In the genomic region with DNA sequence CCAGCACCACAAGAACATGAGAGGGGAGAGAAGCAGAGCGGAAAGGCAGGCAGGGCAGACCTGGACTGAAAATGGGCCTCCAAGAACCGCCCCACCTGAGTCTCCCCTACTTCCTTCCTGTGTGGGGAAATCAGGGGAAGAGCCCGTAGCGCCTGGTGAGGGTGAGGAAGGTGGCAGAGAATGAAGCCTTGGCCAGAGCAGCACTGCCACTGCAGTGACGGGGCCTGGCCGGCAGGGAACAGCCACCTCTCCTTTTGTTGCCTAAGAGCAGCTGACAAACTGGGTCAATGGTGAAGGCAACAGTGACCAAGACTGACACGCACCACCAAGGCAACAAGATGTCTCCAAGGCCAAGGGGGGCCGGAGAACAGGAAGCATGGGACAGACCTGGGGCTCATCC, we compare ENCODE assay signal across 13 cellular contexts. TPM values are rescaled to one million over a fixed set of nuclear protein-coding genes. Genes with fewer than 3 reads are reported as not detected.
A peak's percentile ranks its signal among the peaks of the same experiment; 100 is the strongest.
DNase-seq lines count a peak whose midpoint lies in the region; ATAC-seq, FAIRE-seq and TF ChIP-seq lines count a peak whose summit lies in the region.
"Had no signal": no experiment of that assay in that cellular context is flagged by ENCODE, and none has a peak within 500 bp of the region (broad histone marks: within the 10 kb centered on the region; RNA-seq: fewer than 3 reads in every experiment).

No MANE protein-coding gene starts in this region.

- H3K36me3 ChIP-seq in H1 (ENCODE audit: control insufficient read depth in 2 of 4, insufficient read depth in 4 of 4, low read length in 3 of 4): no peaks in the 10 kb centered on the region
- H3K36me3 ChIP-seq: sigmoid colon had no signal

- H3K23me2 ChIP-seq in H1 (ENCODE audit: low read depth, low read length): no peaks in the 10 kb centered on the region

- no peaks in the 10 kb centered on the region for H3K9me3 Mint-ChIP-seq in stimulated activated memory B cell treated with anti-CD40 and anti-IgM and Interleukin-4, amounts not matched to agents 10 μg/mL and 1 μg/mL and 100 μg/mL, for 72 hours
- H3K9me3 Mint-ChIP-seq in activated naive CD4-positive, alpha-beta T cell treated with anti-CD3 and anti-CD28 coated beads for 36 hours: no peaks in the 10 kb centered on the region

- H2BK5ac ChIP-seq in H1 (ENCODE audit: low read depth, low read length): peak overlapping the region; percentile 55; the same call in 1 of the 2 replicates

- FAIRE-seq in H1 (lab: Jason Lieb, UNC): no peak

- no peak overlapping the region for H3K14ac ChIP-seq in H1 (ENCODE audit: insufficient read length)

- H2AK5ac ChIP-seq in H1 (ENCODE audit: low read depth, low read length): 0 out of 2 replicates have a peak overlapping the region, but pooled peaks have one; percentile 25

- no peak overlapping the region for H3K4ac ChIP-seq in H1 (replicated peaks; ENCODE audit: insufficient read length, low read depth, low read length)

- CTCF ChIA-PET in H1 (lab: Charles Lee; ENCODE audit: partially characterized antibody): interaction anchor here (0.6 to 1.2 kb wide), 7 partner anchors 9 to 550 kb away, joined by 3 to 5 read pairs (median 4); no protein-coding TSS in a partner anchor
- CTCF ChIA-PET in activated naive CD4-positive, alpha-beta T cell treated with anti-CD3 and anti-CD28 coated beads for 36 hours (lab: Charles Lee): no interaction called here

- peak overlapping the region; percentile 68 for H4K91ac ChIP-seq in H1 (replicated peaks; ENCODE audit: insufficient read length, low read length)

- POLR2A ChIA-PET in H1 (lab: Charles Lee; ENCODE audit: partially characterized antibody): no interaction called here

- DNase-seq in H1 (ENCODE audit: low read depth in 1 of 2, low spot score in 2 of 2): no peak
- no peak for DNase-seq in activated naive CD4-positive, alpha-beta T cell treated with anti-CD3 and anti-CD28 coated beads for 36 hours
- DNase-seq in activated CD8-positive, alpha-beta memory T cell treated with anti-CD3 and anti-CD28 coated beads, Interleukin-2, amount 50 U/mL, for 4 hours: no peak
- DNase-seq: NCI-H2081 treated with DMSO at 0.1 percent for 48 hours, sigmoid colon, T-helper 9 cell had no signal

- H3K27ac Mint-ChIP-seq in stimulated activated memory B cell treated with anti-CD40 and anti-IgM and Interleukin-4, amounts not matched to agents 10 μg/mL and 1 μg/mL and 100 μg/mL, for 72 hours: peak overlapping the region; percentile 42
- H3K27ac Mint-ChIP-seq in activated naive CD4-positive, alpha-beta T cell treated with anti-CD3 and anti-CD28 coated beads for 36 hours: no peak overlapping the region

- peaks cover 0 to 9% (median 4%) of the 10 kb centered on the region in 4 experiments; a peak in 3 of 7 replicates for H3K4me1 ChIP-seq in H1 (replicated peaks in 1 of 4; ENCODE audit: control insufficient read depth in 3 of 4, insufficient read depth in 4 of 4, low read length in 3 of 4)

- no peak overlapping the region for H4K8ac ChIP-seq in H1 (ENCODE audit: extremely low read depth, insufficient read depth, low read length)

- no peak overlapping the region for H2BK120ac ChIP-seq in H1 (replicated peaks; ENCODE audit: low read depth, low read length)

- TF ChIP-seq RAD21 in H1 (IDR thresholded peaks at IDR 0.05 in 1 of 2, conservative IDR thresholded peaks at IDR 0.05 in 1 of 2; ENCODE audit: low read depth in 2 of 2, low read length in 2 of 2): no peak

- H3K27me3 Mint-ChIP-seq in stimulated activated memory B cell treated with anti-CD40 and anti-IgM and Interleukin-4, amounts not matched to agents 10 μg/mL and 1 μg/mL and 100 μg/mL, for 72 hours: no peaks in the 10 kb centered on the region
- H3K27me3 Mint-ChIP-seq in activated naive CD4-positive, alpha-beta T cell treated with anti-CD3 and anti-CD28 coated beads for 36 hours (ENCODE audit: low read depth): no peaks in the 10 kb centered on the region

- H3K4me1 Mint-ChIP-seq in stimulated activated memory B cell treated with anti-CD40 and anti-IgM and Interleukin-4, amounts not matched to agents 10 μg/mL and 1 μg/mL and 100 μg/mL, for 72 hours: peaks cover 15% of the 10 kb centered on the region
- no peaks in the 10 kb centered on the region for H3K4me1 Mint-ChIP-seq in activated naive CD4-positive, alpha-beta T cell treated with anti-CD3 and anti-CD28 coated beads for 36 hours (ENCODE audit: low read depth)

- H3K4me2 ChIP-seq in H1 (ENCODE audit: insufficient read depth in 1 of 2, low read depth in 2 of 2, low read length in 2 of 2): no peak overlapping the region

- 92% methylated on average over 6 of the region's 8 CpGs; no CpG with 5 or more reads in 1 of the 2 experiments for WGBS in H1 (ENCODE audit: extremely low coverage in 1 of 2, insufficient coverage in 1 of 2, insufficient read length in 1 of 2, insufficient replicate concordance in 2 of 2, low coverage in 1 of 2, low lambda C conversion rate in 2 of 2, missing lambda C conversion rate in 1 of 2), 2 experiments

- no peaks in the 10 kb centered on the region for H3K79me2 ChIP-seq in H1 (ENCODE audit: control insufficient read depth in 1 of 2, insufficient read depth in 2 of 2, low read length in 2 of 2)

- H2BK15ac ChIP-seq in H1 (ENCODE audit: low read length): peak overlapping the region; percentile 61; the same call in 1 of the 2 replicates

- no peak overlapping the region for H3K4me3 Mint-ChIP-seq in stimulated activated memory B cell treated with anti-CD40 and anti-IgM and Interleukin-4, amounts not matched to agents 10 μg/mL and 1 μg/mL and 100 μg/mL, for 72 hours
- H3K4me3 Mint-ChIP-seq in activated naive CD4-positive, alpha-beta T cell treated with anti-CD3 and anti-CD28 coated beads for 36 hours: no peak overlapping the region

- no peak overlapping the region for H3K56ac ChIP-seq in H1 (replicated peaks; ENCODE audit: insufficient read length, low read depth, low read length)

- no peaks in the 10 kb centered on the region for H3K9me3 ChIP-seq in H1 (ENCODE audit: insufficient read depth in 2 of 2, low read depth in 1 of 2, low read length in 1 of 2)
- H3K9me3 ChIP-seq: sigmoid colon had no signal

- no peak overlapping the region for H3K23ac ChIP-seq in H1 (ENCODE audit: insufficient read length)

- no peak overlapping the region for H3K4me3 ChIP-seq in H1 (ENCODE audit: extremely low read depth in 1 of 4, insufficient read depth in 2 of 4, low read depth in 3 of 4, low read length in 4 of 4)
- H3K4me3 ChIP-seq: lung, sigmoid colon had no signal

- ATAC-seq in GM19372 (IDR thresholded peaks at IDR 0.05; ENCODE audit: low read depth, unreplicated experiment) (peak; percentile 78), HG03342 (IDR thresholded peaks at IDR 0.05; ENCODE audit: unreplicated experiment) (peak; percentile 68), HG02840 (IDR thresholded peaks at IDR 0.05; ENCODE audit: low FRiP score, unreplicated experiment) (no peak), HG03520 (IDR thresholded peaks at IDR 0.05; ENCODE audit: unreplicated experiment) (no peak)
- ATAC-seq in stimulated activated memory B cell treated with anti-CD40 and anti-IgM and Interleukin-4, amounts not matched to agents 10 μg/mL and 1 μg/mL and 100 μg/mL, for 72 hours: no peak
- ATAC-seq: HCT116 had no signal

- no peak overlapping the region for H4K5ac ChIP-seq in H1 (ENCODE audit: insufficient read length, low read depth, low read length)

- no peaks in the 10 kb centered on the region for H3K36me3 Mint-ChIP-seq in stimulated activated memory B cell treated with anti-CD40 and anti-IgM and Interleukin-4, amounts not matched to agents 10 μg/mL and 1 μg/mL and 100 μg/mL, for 72 hours
- H3K36me3 Mint-ChIP-seq in activated naive CD4-positive, alpha-beta T cell treated with anti-CD3 and anti-CD28 coated beads for 36 hours (ENCODE audit: low read depth): no peaks in the 10 kb centered on the region

- TF ChIP-seq CTCF in H1 (IDR thresholded peaks at IDR 0.05; ENCODE audit: control extremely low read depth in 1 of 3, insufficient read depth in 1 of 3, low read depth in 1 of 3, low read length in 3 of 3): peak in 1 of 3 experiments; percentile 12; a peak in 1 of 4 replicates

- no peaks in the 10 kb centered on the region for H3K79me1 ChIP-seq in H1 (ENCODE audit: low read depth, low read length)

- intact Hi-C loops in activated naive CD4-positive, alpha-beta T cell treated with anti-CD3 and anti-CD28 coated beads for 36 hours (cut with micrococcal nuclease): no loop called here

- H3K9ac ChIP-seq in H1 (replicated peaks in 1 of 4; ENCODE audit: extremely low read depth in 1 of 4, low read depth in 3 of 4, low read length in 3 of 4): no peak overlapping the region

- peak overlapping the region; percentile 98; the same call in 1 of the 2 replicates for H2BK20ac ChIP-seq in H1 (ENCODE audit: low read length)

- peak overlapping the region; percentile 10; the same call in 1 of the 2 replicates for H2AFZ ChIP-seq in H1 (ENCODE audit: low read length)

- no peaks in the 10 kb centered on the region for H4K20me1 ChIP-seq in H1 (replicated peaks in 1 of 2; ENCODE audit: control insufficient read depth in 1 of 2, insufficient read depth in 2 of 2, low read length in 2 of 2)

- no peak overlapping the region for H3K18ac ChIP-seq in H1 (ENCODE audit: extremely low read depth, low read length)

- H3K27me3 ChIP-seq in H1 (replicated peaks in 1 of 4; ENCODE audit: control insufficient read depth in 3 of 4, extremely low read depth in 1 of 4, insufficient read depth in 3 of 4, low read length in 3 of 4): no peaks in the 10 kb centered on the region
- H3K27me3 ChIP-seq: sigmoid colon had no signal

- TF ChIP-seq EP300 in H1 (IDR thresholded peaks at IDR 0.05; ENCODE audit: borderline replicate concordance in 1 of 2, low read depth in 2 of 2, low read length in 2 of 2): no peak

- no peak for TF ChIP-seq POLR2A in H1 (IDR thresholded peaks at IDR 0.05; ENCODE audit: control extremely low read depth in 1 of 2, low read depth in 2 of 2, low read length in 2 of 2)

- no peak overlapping the region for H3K27ac ChIP-seq in H1 (ENCODE audit: low read depth, low read length)
- H3K27ac ChIP-seq: sigmoid colon had no signal

- H2BK12ac ChIP-seq in H1 (ENCODE audit: low read depth, low read length): peak overlapping the region; percentile 77; the same call in 1 of the 2 replicates

TF ChIP-seq in H1, 55 proteins besides CTCF, POLR2A, EP300 and RAD21 (continues in another document):
- TF ChIP-seq NANOG (IDR thresholded peaks at IDR 0.05; ENCODE audit: insufficient read depth, low read depth, low read length, poor library complexity, severe bottlenecking): no peak
- TF ChIP-seq KDM4A (IDR thresholded peaks at IDR 0.05; ENCODE audit: low read depth, low read length, severe bottlenecking): no peak
- TF ChIP-seq CHD2 (IDR thresholded peaks at IDR 0.05; ENCODE audit: low read length): no peak

RNA-seq across cellular contexts. Expression of gene CBR4, which starts 58.4 kb away (rescaled TPM):
- 29.5 and 30.6 TPM in 2 replicates for total RNA-seq in H1 (2021; fragmentation: NEBNext Ultra II Directional; extraction: Animal tissue kit (Norgen Biotek cat#: 25700))
- 7.3 and 8.6 TPM in 2 replicates for polyA plus RNA-seq in H1 (2011; rRNA removed)
- 10.4 TPM for polyA plus RNA-seq in H1 (2011; cell fraction: cytosol; rRNA removed)
- polyA plus RNA-seq in H1 (2011; cell fraction: nucleus; rRNA removed): 6.0 TPM
- polyA plus RNA-seq in H1 (2012, experiment 1 of 2): 12.7 to 16.0 TPM (median 15.1 TPM) in 4 replicates
- 1.9 TPM for polyA plus RNA-seq in H1 (2012, experiment 2 of 2)
- polyA plus RNA-seq in H1 (2013, experiment 1 of 2): 18.1 TPM
- 16.8 TPM for polyA plus RNA-seq in H1 (2013, experiment 2 of 2)
- polyA minus RNA-seq in H1 (2011; rRNA and poly(A)+ RNA removed): 10.1 and 14.5 TPM in 2 replicates
- 9.8 TPM for polyA minus RNA-seq in H1 (2011; cell fraction: cytosol; rRNA and poly(A)+ RNA removed)
- polyA minus RNA-seq in H1 (2011; cell fraction: nucleus; rRNA and poly(A)+ RNA removed): 21.6 TPM
- total RNA-seq in activated naive CD4-positive, alpha-beta T cell treated with anti-CD3 and anti-CD28 coated beads for 36 hours: 10 to 100 TPM; 22.9 to 24.3 TPM

Comparison
In these comparisons a context has a peak if more than half of its experiments do, and no peak if none do; other contexts are left out.
1. ATAC-seq: peak in GM19372 (single experiment) and HG03342 (single experiment); none in stimulated activated memory B cell treated with anti-CD40 and anti-IgM and Interleukin-4, amounts not matched to agents 10 μg/mL and 1 μg/mL and 100 μg/mL, for 72 hours (single experiment), HG02840 (single experiment) and HG03520 (single experiment).